Comparison of ENCODE assay signal across 22 cellular contexts in the genomic region with DNA sequence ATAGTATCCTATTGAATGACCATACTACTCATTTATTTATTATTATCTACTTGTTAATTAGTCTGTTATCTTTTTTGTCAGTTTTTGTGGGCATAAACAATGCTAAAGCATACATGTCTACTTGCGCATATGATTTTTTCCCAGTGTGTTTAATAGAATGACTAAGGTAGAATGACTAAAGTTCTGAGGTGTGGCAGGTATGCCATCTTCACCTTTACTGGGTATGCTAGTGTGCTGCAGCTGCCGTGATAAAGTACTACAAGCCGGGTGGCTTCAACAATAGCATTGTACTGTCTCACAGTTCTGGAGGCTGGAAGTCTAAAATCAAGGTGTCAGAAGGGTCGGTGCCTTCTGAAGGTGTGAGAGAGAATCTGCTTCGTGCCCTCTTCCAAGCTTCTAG. TPM values are rescaled to one million over a fixed set of nuclear protein-coding genes. Genes with fewer than 3 reads are reported as not detected.
"Had no signal": no experiment of that assay in that cellular context is flagged by ENCODE, and none has a peak within 500 bp of the region (broad histone marks: within the 10 kb centered on the region; RNA-seq: fewer than 3 reads in every experiment).

No MANE protein-coding gene starts in this region.

- H3K9me3 ChIP-seq: gastrocnemius medialis, mucosa of descending colon, pancreas, suprapubic skin, thyroid gland, uterus had no signal

- H3K36me3 Mint-ChIP-seq: type B pancreatic cell had no signal

- FAIRE-seq: endothelial cell of umbilical vein, pancreas, small intestine had no signal

- H3K4me1 Mint-ChIP-seq: endodermal cell had no signal

- H3K4me3 ChIP-seq: coronary artery, gastrocnemius medialis, mucosa of descending colon, pancreas, suprapubic skin, thyroid gland, uterus had no signal

- H3K27ac Mint-ChIP-seq: endodermal cell, progenitor cell of endocrine pancreas, type B pancreatic cell had no signal

- ATAC-seq: gastrocnemius medialis; left lobe of liver; mucosa of descending colon; natural killer cell treated with Interleukin-12 subunit alpha and Interleukin-12 subunit beta and Interleukin-15 and Interleukin-18, amount 100 ng/mL, for 72 hours; pancreas; right cardiac atrium; stimulated activated naive CD8-positive, alpha-beta T cell treated with anti-CD3 and anti-CD28 coated beads, Interleukin-15, Interleukin-2, amounts not matched to agents 100 U/mL and 50 U/mL, for 24 hours had no signal

- H3K36me3 ChIP-seq: gastrocnemius medialis, pancreas, suprapubic skin, thyroid gland, uterus had no signal

- H3K27me3 Mint-ChIP-seq: natural killer cell treated with Interleukin-12 subunit alpha and Interleukin-12 subunit beta and Interleukin-15 and Interleukin-18, amount 100 ng/mL, for 72 hours; type B pancreatic cell had no signal

- DNase-seq: effector CD4-positive, alpha-beta T cell; endodermal cell; gastrocnemius medialis; islet precursor cell; mucosa of descending colon; occipital lobe; pancreas; right cardiac atrium; small intestine; stimulated activated CD4-positive, alpha-beta T cell treated with anti-CD3 and anti-CD28 coated beads, Interleukin-12 subunit alpha, Interleukin-12 subunit beta, amount 100 ng/mL, for 4 hours; stimulated activated CD4-positive, alpha-beta T cell treated with anti-CD3 and anti-CD28 coated beads, Interleukin-2, amount 100 ng/mL, for 48 hours; stimulated activated naive CD8-positive, alpha-beta T cell treated with anti-CD3 and anti-CD28 coated beads, Interleukin-15, Interleukin-2, amounts not matched to agents 100 U/mL and 50 U/mL, for 24 hours; thyroid gland; uterus had no signal

- H3K9me3 Mint-ChIP-seq: type B pancreatic cell had no signal

- H3K4me1 ChIP-seq: pancreas, suprapubic skin, thyroid gland, uterus had no signal

- H3K27ac ChIP-seq: coronary artery, gastrocnemius medialis, pancreas, suprapubic skin, thyroid gland, uterus had no signal

- H3K27me3 ChIP-seq: gastrocnemius medialis, thyroid gland, uterus had no signal

- H3K4me3 Mint-ChIP-seq: endodermal cell; natural killer cell treated with Interleukin-12 subunit alpha and Interleukin-12 subunit beta and Interleukin-15 and Interleukin-18, amount 100 ng/mL, for 72 hours; type B pancreatic cell had no signal

RNA-seq across cellular contexts. Expression of a gene that starts 19.2 kb away (rescaled TPM):
- total RNA-seq: fibroblast of lung, progenitor cell of endocrine pancreas had no signal
